8 cellular contexts compared by ENCODE assay signal in genomic region chr7:106285051-106285800, GRCh38. TPM values are rescaled to one million over a fixed set of nuclear protein-coding genes. Genes with fewer than 3 reads are reported as not detected.
A peak's percentile ranks its signal among the peaks of the same experiment; 100 is the strongest.
DNase-seq lines count a peak whose midpoint lies in the region; ATAC-seq, FAIRE-seq and TF ChIP-seq lines count a peak whose summit lies in the region.

No MANE protein-coding gene starts in this region.

- H3K4me3 ChIP-seq in GM12864 (ENCODE audit: low read depth, low read length) (peak overlapping the region; percentile 76), pancreas (peak overlapping the region; percentile 45 to 83 (median 57)), tibial artery (peak overlapping the region; percentile 81 to 88)

- H3K9me3 ChIP-seq in pancreas (no peaks in the 10 kb centered on the region), tibial artery (no peaks in the 10 kb centered on the region)

- intact Hi-C loops in Right ventricle myocardium superior (cut with DNase I) (loop anchor here (5.0 to 10.0 kb wide), 3 partner anchors 70 to 180 kb away; no protein-coding TSS in a partner anchor), pancreas (cut with DNase I) (no loop called here), tibial artery (cut with DNase I; ENCODE audit: low total_unique reads) (loop anchor here (10.0 kb wide), 1 partner anchor 140 kb away; no protein-coding TSS in a partner anchor)

- ATAC-seq in HG02678 (IDR thresholded peaks at IDR 0.05; ENCODE audit: unreplicated experiment): peak; percentile 79
- ATAC-seq in Right ventricle myocardium superior (ENCODE audit: poor library complexity): peak; percentile 97
- peak; percentile 88 to 94 (median 92) for ATAC-seq in pancreas

- H3K36me3 ChIP-seq in pancreas (no peaks in the 10 kb centered on the region), tibial artery (no peaks in the 10 kb centered on the region)

- 0 to 1% methylated on average over 53 to 68 of the region's 68 CpGs for WGBS in pancreas, 2 donors

- TF ChIP-seq CTCF in GM12864 (IDR thresholded peaks at IDR 0.05; ENCODE audit: low read depth, low read length, missing control alignments) (no peak), pancreas (IDR thresholded peaks at IDR 0.05) (no peak), tibial artery (IDR thresholded peaks at IDR 0.05) (no peak)

- H3K4me1 ChIP-seq in pancreas: peaks cover 0 to 21% (median 10%) of the 10 kb centered on the region in 3 donors
- H3K4me1 ChIP-seq in tibial artery: peaks cover 0 to 38% (median 14%) of the 10 kb centered on the region in 4 donors

- H3K27ac ChIP-seq in pancreas: peak overlapping the region; percentile 87 to 98 (median 92)
- peak overlapping the region; percentile 93 to 99 for H3K27ac ChIP-seq in tibial artery

- FAIRE-seq in pancreas (lab: Jason Lieb, UNC): no peak

- DNase-seq in GM12864 (ENCODE audit: low read depth): peak; percentile 96
- peak; percentile 96 for DNase-seq in NCI-H1105 treated with DMSO at 0.1 percent for 48 hours (lab: John Stamatoyannopoulos, UW)
- peak; percentile 92 for DNase-seq in SKM-1 treated with dmso at 0.1 percent for 144 hours (lab: John Stamatoyannopoulos, UW; ENCODE audit: unreplicated experiment)
- peak; percentile 99 for DNase-seq in activated naive CD8-positive, alpha-beta T cell treated with anti-CD3 and anti-CD28 coated beads, Interleukin-2, amount 50 U/mL, for 16 hours (ENCODE audit: low read depth, low spot score)
- DNase-seq in Right ventricle myocardium superior: peak; percentile 99
- DNase-seq in pancreas: peak; percentile 99 to 100 (median 100)
- peak; percentile 99 to 100 for DNase-seq in tibial artery

- no peaks in the 10 kb centered on the region for H3K27me3 ChIP-seq in pancreas
- H3K27me3 ChIP-seq in tibial artery: no peaks in the 10 kb centered on the region

RNA-seq across cellular contexts. Expression of gene NAMPT, which starts 0.4 kb away (rescaled TPM):
- total RNA-seq in Right ventricle myocardium superior: 145 TPM
- 100 to 1,000 TPM in 2 of 6 donors, 10 to 100 TPM in 4; 35.7 to 127 (median 67.4) TPM for total RNA-seq in pancreas
- polyA plus RNA-seq in pancreas: 10 to 100 TPM; 24.5 to 56.9 TPM

Comparison
In these comparisons a context has a peak if more than half of its experiments do, and no peak if none do; other contexts are left out.
1. Peak in every context shown above with its lines: DNase-seq, ATAC-seq, H3K4me3 ChIP-seq and H3K27ac ChIP-seq.
2. intact Hi-C loops: an anchor here in Right ventricle myocardium superior (5.0 to 10.0 kb wide) and tibial artery (10.0 kb wide); none called in pancreas.